19 cellular contexts compared by ENCODE assay signal in the genomic region with DNA sequence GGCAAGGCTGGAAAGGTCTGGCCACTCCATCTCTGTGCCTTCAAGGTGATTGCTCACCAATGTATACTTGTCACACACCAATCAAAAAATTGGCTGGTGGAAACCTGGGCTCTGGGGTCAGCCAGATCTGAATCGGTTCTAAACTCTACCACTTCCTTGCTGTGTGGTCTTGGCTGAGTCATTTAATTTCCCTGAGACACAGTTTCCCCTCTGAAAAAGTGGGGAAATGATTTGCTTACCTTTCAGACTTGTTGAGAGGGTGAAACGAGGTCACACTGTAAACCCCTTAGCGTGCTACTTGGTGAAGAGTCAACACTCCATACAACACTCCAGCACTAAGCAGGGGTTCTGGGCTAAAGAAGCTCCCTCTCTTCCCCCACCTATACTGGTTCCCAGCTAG.
DNase-seq lines count a peak whose midpoint lies in the region; ATAC-seq and TF ChIP-seq lines count a peak whose summit lies in the region.
"Had no signal": no experiment of that assay in that cellular context is flagged by ENCODE, and none has a peak within 500 bp of the region (broad histone marks: within the 10 kb centered on the region; RNA-seq: fewer than 3 reads in every experiment).

No MANE protein-coding gene starts in this region.

- no peak overlapping the region for H3K4me3 Mint-ChIP-seq in activated CD4-positive, alpha-beta T cell treated with anti-CD3 and anti-CD28 coated beads, Interleukin-2, amount 10 ng/mL, durations not matched to agents 24 days and 14 days
- no peak overlapping the region for H3K4me3 Mint-ChIP-seq in activated CD8-positive, alpha-beta T cell treated with anti-CD3 and anti-CD28 coated beads for 36 hours
- H3K4me3 Mint-ChIP-seq in stimulated activated effector memory CD8-positive, alpha-beta T cell treated with anti-CD3 and anti-CD28 coated beads, Interleukin-12 subunit alpha, Interleukin-12 subunit beta, amount 100 ng/mL, for 72 hours = no peak overlapping the region
- H3K4me3 Mint-ChIP-seq: CD8-positive, alpha-beta T cell had no signal

- intact Hi-C loops in activated CD4-positive, alpha-beta T cell treated with anti-CD3 and anti-CD28 coated beads, Interleukin-2, amount 10 ng/mL, durations not matched to agents 24 days and 14 days (cut with micrococcal nuclease) = no loop called here
- intact Hi-C loops in activated CD8-positive, alpha-beta T cell treated with anti-CD3 and anti-CD28 coated beads for 36 hours (cut with micrococcal nuclease) = no loop called here

- CTCF ChIA-PET in activated CD8-positive, alpha-beta T cell treated with anti-CD3 and anti-CD28 coated beads for 36 hours (lab: Charles Lee) = no interaction called here

- H3K36me3 Mint-ChIP-seq in activated CD4-positive, alpha-beta T cell treated with anti-CD3 and anti-CD28 coated beads, Interleukin-2, amount 10 ng/mL, durations not matched to agents 24 days and 14 days (ENCODE audit: low read depth) = no peaks in the 10 kb centered on the region
- no peaks in the 10 kb centered on the region for H3K36me3 Mint-ChIP-seq in activated CD8-positive, alpha-beta T cell treated with anti-CD3 and anti-CD28 coated beads for 36 hours (ENCODE audit: low read depth)
- H3K36me3 Mint-ChIP-seq in stimulated activated effector memory CD8-positive, alpha-beta T cell treated with anti-CD3 and anti-CD28 coated beads, Interleukin-12 subunit alpha, Interleukin-12 subunit beta, amount 100 ng/mL, for 72 hours = no peaks in the 10 kb centered on the region
- H3K36me3 Mint-ChIP-seq: CD8-positive, alpha-beta T cell had no signal

- H3K9me3 Mint-ChIP-seq in activated CD4-positive, alpha-beta T cell treated with anti-CD3 and anti-CD28 coated beads, Interleukin-2, amount 10 ng/mL, durations not matched to agents 24 days and 14 days = peaks cover 7% of the 10 kb centered on the region
- peaks cover 4% of the 10 kb centered on the region for H3K9me3 Mint-ChIP-seq in activated CD8-positive, alpha-beta T cell treated with anti-CD3 and anti-CD28 coated beads for 36 hours
- no peaks in the 10 kb centered on the region for H3K9me3 Mint-ChIP-seq in stimulated activated effector memory CD8-positive, alpha-beta T cell treated with anti-CD3 and anti-CD28 coated beads, Interleukin-12 subunit alpha, Interleukin-12 subunit beta, amount 100 ng/mL, for 72 hours

- H3K27ac Mint-ChIP-seq in activated CD4-positive, alpha-beta T cell treated with anti-CD3 and anti-CD28 coated beads, Interleukin-2, amount 10 ng/mL, durations not matched to agents 24 days and 14 days = no peak overlapping the region
- no peak overlapping the region for H3K27ac Mint-ChIP-seq in activated CD8-positive, alpha-beta T cell treated with anti-CD3 and anti-CD28 coated beads for 36 hours
- H3K27ac Mint-ChIP-seq in stimulated activated effector memory CD8-positive, alpha-beta T cell treated with anti-CD3 and anti-CD28 coated beads, Interleukin-12 subunit alpha, Interleukin-12 subunit beta, amount 100 ng/mL, for 72 hours = no peak overlapping the region
- H3K27ac Mint-ChIP-seq: CD8-positive, alpha-beta T cell had no signal

- no peaks in the 10 kb centered on the region for H3K4me1 Mint-ChIP-seq in activated CD4-positive, alpha-beta T cell treated with anti-CD3 and anti-CD28 coated beads, Interleukin-2, amount 10 ng/mL, durations not matched to agents 24 days and 14 days
- no peaks in the 10 kb centered on the region for H3K4me1 Mint-ChIP-seq in activated CD8-positive, alpha-beta T cell treated with anti-CD3 and anti-CD28 coated beads for 36 hours (ENCODE audit: low read depth)
- H3K4me1 Mint-ChIP-seq in stimulated activated effector memory CD8-positive, alpha-beta T cell treated with anti-CD3 and anti-CD28 coated beads, Interleukin-12 subunit alpha, Interleukin-12 subunit beta, amount 100 ng/mL, for 72 hours = no peaks in the 10 kb centered on the region

- no peak for TF ChIP-seq CTCF in activated CD8-positive, alpha-beta T cell treated with anti-CD3 and anti-CD28 coated beads for 36 hours (IDR thresholded peaks at IDR 0.05)

- peak; percentile 83 for ATAC-seq in activated CD8-positive, alpha-beta T cell treated with anti-CD3 and anti-CD28 coated beads for 36 hours
- peak; percentile 75 for ATAC-seq in stimulated activated effector memory CD8-positive, alpha-beta T cell treated with anti-CD3 and anti-CD28 coated beads, Interleukin-12 subunit alpha, Interleukin-12 subunit beta, amount 100 ng/mL, for 72 hours
- ATAC-seq: CD8-positive, alpha-beta T cell; GM12878; Panc1 had no signal

- peak; percentile 69 for DNase-seq in activated CD4-positive, alpha-beta T cell treated with anti-CD3 and anti-CD28 coated beads, Interleukin-2, amount 10 ng/mL, durations not matched to agents 24 days and 14 days
- DNase-seq in activated CD4-positive, alpha-beta T cell treated with anti-CD3 and anti-CD28 coated beads, Interleukin-2, amount 50 U/mL, for 1 hour = no peak
- peak; percentile 18 for DNase-seq in stimulated activated CD4-positive, alpha-beta T cell treated with anti-CD3 and anti-CD28 coated beads, Interleukin-15, amount 100 ng/mL, for 24 hours
- DNase-seq in stimulated activated CD4-positive, alpha-beta T cell treated with anti-CD3 and anti-CD28 coated beads, Interleukin-4, amount 100 ng/mL, for 24 hours = no peak
- DNase-seq in activated CD8-positive, alpha-beta T cell treated with anti-CD3 and anti-CD28 coated beads for 36 hours = peak; percentile 37
- peak in 1 of 2 donors; percentile 41 for DNase-seq in stimulated activated effector memory CD8-positive, alpha-beta T cell treated with anti-CD3 and anti-CD28 coated beads, Interleukin-12 subunit alpha, Interleukin-12 subunit beta, amount 100 ng/mL, for 72 hours (ENCODE audit: low spot score in 2 of 2)
- DNase-seq in NCI-H69 (lab: John Stamatoyannopoulos, UW) = no peak
- no peak for DNase-seq in retina
- DNase-seq: CD8-positive, alpha-beta T cell; DND-41; HCEC 1CT; IMR-90; Karpas-422; MG63; NCI-H1092; NCI-H1694; NCI-H510A treated with DMSO at 0.1 percent for 48 hours had no signal

- no peaks in the 10 kb centered on the region for H3K27me3 Mint-ChIP-seq in activated CD4-positive, alpha-beta T cell treated with anti-CD3 and anti-CD28 coated beads, Interleukin-2, amount 10 ng/mL, durations not matched to agents 24 days and 14 days
- no peaks in the 10 kb centered on the region for H3K27me3 Mint-ChIP-seq in activated CD8-positive, alpha-beta T cell treated with anti-CD3 and anti-CD28 coated beads for 36 hours

- POLR2A ChIA-PET in activated CD8-positive, alpha-beta T cell treated with anti-CD3 and anti-CD28 coated beads for 36 hours (lab: Charles Lee) = no interaction called here

Comparison
In these comparisons a context has a peak if more than half of its experiments do, and no peak if none do; other contexts are left out.
1. DNase-seq: peak in activated CD4-positive, alpha-beta T cell treated with anti-CD3 and anti-CD28 coated beads, Interleukin-2, amount 10 ng/mL, durations not matched to agents 24 days and 14 days (single experiment), stimulated activated CD4-positive, alpha-beta T cell treated with anti-CD3 and anti-CD28 coated beads, Interleukin-15, amount 100 ng/mL, for 24 hours (single experiment) and activated CD8-positive, alpha-beta T cell treated with anti-CD3 and anti-CD28 coated beads for 36 hours (single experiment); none in activated CD4-positive, alpha-beta T cell treated with anti-CD3 and anti-CD28 coated beads, Interleukin-2, amount 50 U/mL, for 1 hour (single experiment), stimulated activated CD4-positive, alpha-beta T cell treated with anti-CD3 and anti-CD28 coated beads, Interleukin-4, amount 100 ng/mL, for 24 hours (single experiment), NCI-H69 (single experiment) and retina (single experiment).